1 cellular context compared by ENCODE assay signal in genomic region chr6:139857143-139857542, GRCh38.
TF ChIP-seq lines count a peak whose summit lies in the region.

No MANE protein-coding gene starts in this region.

TF ChIP-seq in HepG2, 621 proteins besides CTCF, POLR2A, EP300 and RAD21 (continued from another document):
- no peak for TF ChIP-seq THAP7 (CRISPR knock-in tag; IDR thresholded peaks at IDR 0.05)
- TF ChIP-seq NFAT5 (CRISPR knock-in tag; IDR thresholded peaks at IDR 0.05), result no peak
